In the genomic region with DNA sequence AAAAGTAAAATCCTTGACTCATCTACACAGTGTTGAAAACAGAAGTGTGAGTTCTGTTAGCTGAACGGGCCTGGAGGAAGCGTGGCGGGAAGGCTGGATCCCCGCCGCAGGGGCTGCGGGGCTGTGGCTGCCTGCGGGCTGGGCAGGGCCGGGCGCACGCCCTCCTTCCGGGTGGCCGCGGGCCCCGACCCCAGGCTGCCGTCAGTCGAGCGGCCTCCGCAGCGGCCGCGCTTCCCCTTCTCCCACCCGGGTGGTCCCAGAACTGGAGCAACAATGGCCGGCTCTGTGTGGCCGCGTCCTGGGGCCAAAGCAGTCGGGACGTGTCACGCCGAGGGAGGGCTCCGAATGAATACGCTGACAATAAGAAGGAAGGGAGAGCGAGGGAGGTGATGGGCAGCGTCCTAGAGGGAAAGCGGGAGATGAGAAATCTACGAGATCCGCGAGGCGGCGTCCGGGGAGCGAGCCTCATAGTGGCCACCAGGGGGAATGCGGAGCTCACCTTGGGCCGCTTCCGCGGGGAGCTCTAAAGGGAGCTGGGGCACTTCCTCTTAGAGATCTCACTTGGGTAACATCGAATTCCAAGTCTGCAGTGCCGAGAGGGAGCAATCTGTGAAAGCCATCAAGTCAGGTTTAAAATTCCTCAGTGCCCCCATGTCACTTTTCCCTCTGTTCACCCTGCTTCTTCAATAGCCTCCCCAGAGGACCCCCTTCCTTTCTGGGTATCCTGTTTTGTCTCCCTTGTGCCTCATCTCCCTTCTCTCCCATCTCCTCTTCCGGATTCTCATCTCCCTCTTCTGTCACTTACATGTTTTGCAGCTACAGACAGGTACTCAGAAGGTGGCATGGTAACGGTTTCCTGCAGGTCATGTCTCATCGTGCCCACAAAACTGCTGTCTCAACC, we compare ENCODE assay signal across 8 cellular contexts.
DNase-seq lines count a peak whose midpoint lies in the region; ATAC-seq and TF ChIP-seq lines count a peak whose summit lies in the region.

No MANE protein-coding gene starts in this region.

- ATAC-seq in HG03439 (IDR thresholded peaks at IDR 0.05; ENCODE audit: unreplicated experiment): peak; percentile 82
- peak; percentile 86 to 88 for ATAC-seq in lower lobe of right lung

- peak; percentile 83 for TF ChIP-seq CTCF in lower lobe of right lung (IDR thresholded peaks at IDR 0.05)

- H3K27me3 ChIP-seq in BLaER1 (no peaks in the 10 kb centered on the region), lower lobe of right lung (ENCODE audit: low read depth) (peaks cover 16% of the 10 kb centered on the region)

- H4K20me1 ChIP-seq in BLaER1: no peaks in the 10 kb centered on the region

- peak overlapping the region; percentile 87 for H3K4me2 ChIP-seq in BLaER1

- H3K27ac Mint-ChIP-seq in activated CD4-positive, alpha-beta memory T cell treated with anti-CD3 and anti-CD28 coated beads for 36 hours: no peak overlapping the region

- H3K9me3 ChIP-seq in BLaER1: no peaks in the 10 kb centered on the region
- no peaks in the 10 kb centered on the region for H3K9me3 ChIP-seq in lower lobe of right lung

- peak overlapping the region; percentile 67 for H3K4me3 Mint-ChIP-seq in activated CD4-positive, alpha-beta memory T cell treated with anti-CD3 and anti-CD28 coated beads for 36 hours

- H3K27ac ChIP-seq in BLaER1: peak overlapping the region; percentile 83
- H3K27ac ChIP-seq in lower lobe of right lung: peak overlapping the region; percentile 76

- CTCF ChIA-PET in activated CD4-positive, alpha-beta memory T cell treated with anti-CD3 and anti-CD28 coated beads for 36 hours (lab: Charles Lee): interaction anchor here (0.6 to 1.6 kb wide), 26 partner anchors 10 to 611 kb away, joined by 3 to 16 read pairs (median 4); a partner anchor contains a TSS

- no peaks in the 10 kb centered on the region for H3K36me3 Mint-ChIP-seq in activated CD4-positive, alpha-beta memory T cell treated with anti-CD3 and anti-CD28 coated beads for 36 hours

- peak overlapping the region; percentile 83 for H3K9ac ChIP-seq in BLaER1

- DNase-seq in GM19240 (ENCODE audit: insufficient read length, low spot score) (peak; percentile 61), NCI-H526 (lab: John Stamatoyannopoulos, UW) (peak; percentile 91 to 98), lower lobe of right lung (peak; percentile 90)
- peak; percentile 77 for DNase-seq in activated CD4-positive, alpha-beta memory T cell treated with anti-CD3 and anti-CD28 coated beads for 36 hours
- peak; percentile 39 for DNase-seq in effector CD4-positive, alpha-beta T cell
- peak; percentile 62 for DNase-seq in stimulated activated CD4-positive, alpha-beta T cell treated with anti-CD3 and anti-CD28 coated beads, Interleukin-4, amount 100 ng/mL, for 48 hours (ENCODE audit: low read depth in 2 of 2)

- peaks cover 20% of the 10 kb centered on the region for H3K27me3 Mint-ChIP-seq in activated CD4-positive, alpha-beta memory T cell treated with anti-CD3 and anti-CD28 coated beads for 36 hours

- intact Hi-C loops in activated CD4-positive, alpha-beta memory T cell treated with anti-CD3 and anti-CD28 coated beads for 36 hours (cut with micrococcal nuclease): loop anchor here (2.0 to 10.0 kb wide), 3 partner anchors 83 to 613 kb away; a partner anchor contains a TSS
- intact Hi-C loops in lower lobe of right lung (cut with DNase I): loop anchor here (10.0 kb wide), 1 partner anchor 275 kb away; no protein-coding TSS in a partner anchor

- peak overlapping the region; percentile 75 for H3K4me3 ChIP-seq in BLaER1
- H3K4me3 ChIP-seq in lower lobe of right lung: peak overlapping the region; percentile 61

- H3K36me3 ChIP-seq in BLaER1 (no peaks in the 10 kb centered on the region), lower lobe of right lung (no peaks in the 10 kb centered on the region)

- H3K4me1 ChIP-seq in BLaER1 (peaks cover 29% of the 10 kb centered on the region), lower lobe of right lung (peaks cover 36% of the 10 kb centered on the region)

- peaks cover 13% of the 10 kb centered on the region for H3K4me1 Mint-ChIP-seq in activated CD4-positive, alpha-beta memory T cell treated with anti-CD3 and anti-CD28 coated beads for 36 hours (ENCODE audit: low read depth)

- H3K9me3 Mint-ChIP-seq in activated CD4-positive, alpha-beta memory T cell treated with anti-CD3 and anti-CD28 coated beads for 36 hours: no peaks in the 10 kb centered on the region

- POLR2A ChIA-PET in activated CD4-positive, alpha-beta memory T cell treated with anti-CD3 and anti-CD28 coated beads for 36 hours (lab: Charles Lee): interaction anchor here (0.5 to 0.6 kb wide), 2 partner anchors 14 to 560 kb away, joined by 3 to 4 read pairs; no protein-coding TSS in a partner anchor

Comparison
In these comparisons a context has a peak if more than half of its experiments do, and no peak if none do; other contexts are left out.
1. Peak in every context shown above with its lines: DNase-seq, ATAC-seq, H3K4me3 ChIP-seq and H3K27ac ChIP-seq.
2. DNase-seq: peak in every context shown above with its lines; median percentile 94 in NCI-H526; 90 in lower lobe of right lung; 77 in activated CD4-positive, alpha-beta memory T cell treated with anti-CD3 and anti-CD28 coated beads for 36 hours; 62 in stimulated activated CD4-positive, alpha-beta T cell treated with anti-CD3 and anti-CD28 coated beads, Interleukin-4, amount 100 ng/mL, for 48 hours; 61 in GM19240; 39 in effector CD4-positive, alpha-beta T cell.